Comparison of ENCODE assay signal across 8 cellular contexts in the genomic region with DNA sequence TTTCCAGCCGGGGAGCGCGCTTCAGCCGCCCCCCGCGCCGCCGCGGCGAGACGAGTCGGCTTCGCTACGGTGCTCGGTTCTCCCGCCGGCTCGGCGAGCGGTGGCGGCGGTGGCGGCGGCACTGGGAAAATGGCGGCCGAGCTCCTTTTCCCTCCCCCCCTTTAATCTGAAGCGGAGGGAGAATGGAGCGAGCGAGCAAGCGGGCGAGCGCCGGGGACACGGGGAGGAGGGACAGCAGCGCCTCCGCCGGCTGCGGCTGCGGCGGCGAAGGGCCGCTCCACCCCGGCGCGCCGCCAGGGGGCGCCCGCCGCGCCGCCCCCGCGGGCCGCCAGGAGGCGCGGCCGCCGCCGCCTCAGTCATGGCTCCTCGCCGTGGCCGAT. TPM values are rescaled to one million over a fixed set of nuclear protein-coding genes. Genes with fewer than 3 reads are reported as not detected.
DNase-seq lines count a peak whose midpoint lies in the region; ATAC-seq and TF ChIP-seq lines count a peak whose summit lies in the region.

A gene with protein sequence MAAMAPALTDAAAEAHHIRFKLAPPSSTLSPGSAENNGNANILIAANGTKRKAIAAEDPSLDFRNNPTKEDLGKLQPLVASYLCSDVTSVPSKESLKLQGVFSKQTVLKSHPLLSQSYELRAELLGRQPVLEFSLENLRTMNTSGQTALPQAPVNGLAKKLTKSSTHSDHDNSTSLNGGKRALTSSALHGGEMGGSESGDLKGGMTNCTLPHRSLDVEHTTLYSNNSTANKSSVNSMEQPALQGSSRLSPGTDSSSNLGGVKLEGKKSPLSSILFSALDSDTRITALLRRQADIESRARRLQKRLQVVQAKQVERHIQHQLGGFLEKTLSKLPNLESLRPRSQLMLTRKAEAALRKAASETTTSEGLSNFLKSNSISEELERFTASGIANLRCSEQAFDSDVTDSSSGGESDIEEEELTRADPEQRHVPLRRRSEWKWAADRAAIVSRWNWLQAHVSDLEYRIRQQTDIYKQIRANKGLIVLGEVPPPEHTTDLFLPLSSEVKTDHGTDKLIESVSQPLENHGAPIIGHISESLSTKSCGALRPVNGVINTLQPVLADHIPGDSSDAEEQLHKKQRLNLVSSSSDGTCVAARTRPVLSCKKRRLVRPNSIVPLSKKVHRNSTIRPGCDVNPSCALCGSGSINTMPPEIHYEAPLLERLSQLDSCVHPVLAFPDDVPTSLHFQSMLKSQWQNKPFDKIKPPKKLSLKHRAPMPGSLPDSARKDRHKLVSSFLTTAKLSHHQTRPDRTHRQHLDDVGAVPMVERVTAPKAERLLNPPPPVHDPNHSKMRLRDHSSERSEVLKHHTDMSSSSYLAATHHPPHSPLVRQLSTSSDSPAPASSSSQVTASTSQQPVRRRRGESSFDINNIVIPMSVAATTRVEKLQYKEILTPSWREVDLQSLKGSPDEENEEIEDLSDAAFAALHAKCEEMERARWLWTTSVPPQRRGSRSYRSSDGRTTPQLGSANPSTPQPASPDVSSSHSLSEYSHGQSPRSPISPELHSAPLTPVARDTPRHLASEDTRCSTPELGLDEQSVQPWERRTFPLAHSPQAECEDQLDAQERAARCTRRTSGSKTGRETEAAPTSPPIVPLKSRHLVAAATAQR (N-terminal part only) (minus strand): TSS at position 184 of the 380 bp plus-strand sequence. CDS start 21,286 bp downstream, outside the sequence.

- H3K79me2 ChIP-seq in SU-DHL-6 (ENCODE audit: insufficient read depth, low read length) = peaks cover 67% of the 10 kb centered on the region

- H3F3A ChIP-seq in SU-DHL-6 (ENCODE audit: insufficient read depth) = peaks cover 32% of the 10 kb centered on the region

- DNase-seq in GM12864 (ENCODE audit: low read depth) (peak; percentile 61), NCI-H1092 treated with DMSO at 0.1 percent for 48 hours (lab: John Stamatoyannopoulos, UW) (peak; percentile 89), cardiac septum (ENCODE audit: low spot score) (peak; percentile 94), posterior cingulate gyrus (peak; percentile 71 to 97 (median 88)), upper lobe of left lung (peak; percentile 86 to 95)

- peak within 1 kb of the TSS; percentile 89 for H3K4me2 ChIP-seq in SU-DHL-6 (ENCODE audit: low read depth, low read length, poor library complexity, severe bottlenecking)

- ATAC-seq in HG02588 (IDR thresholded peaks at IDR 0.05; ENCODE audit: unreplicated experiment) (peak; percentile 63), upper lobe of left lung (ENCODE audit: low FRiP score in 2 of 2) (peak; percentile 88 to 90)

- H4K20me1 ChIP-seq in SU-DHL-6 (ENCODE audit: low read depth, low read length) = peaks cover 19% of the 10 kb centered on the region

- H3K27ac ChIP-seq in SU-DHL-6 (ENCODE audit: low read depth, low read length) (peak within 1 kb of the TSS; percentile 89), adipose tissue (ENCODE audit: low read depth, low read length) (peak within 1 kb of the TSS; percentile 61), upper lobe of left lung (peak within 1 kb of the TSS; percentile 98 to 100 (median 100))

- TF ChIP-seq EP300 in upper lobe of left lung (IDR thresholded peaks at IDR 0.05) = no peak

- peak within 1 kb of the TSS; percentile 78 for H2AFZ ChIP-seq in SU-DHL-6 (ENCODE audit: low read depth, low read length, severe bottlenecking)

- H3K4me3 ChIP-seq in GM12864 (ENCODE audit: low read depth, low read length) (peak within 1 kb of the TSS; percentile 93), SU-DHL-6 (ENCODE audit: insufficient read depth, low read length, poor library complexity, severe bottlenecking) (peak within 1 kb of the TSS; percentile 89), upper lobe of left lung (peak within 1 kb of the TSS; percentile 87 to 97 (median 94))

- peak; percentile 61 for TF ChIP-seq CTCF in GM12864 (IDR thresholded peaks at IDR 0.05; ENCODE audit: low read depth, low read length, missing control alignments)
- no peak for TF ChIP-seq CTCF in SU-DHL-6 (IDR thresholded peaks at IDR 0.05; ENCODE audit: insufficient read depth, low read length, poor library complexity, severe bottlenecking)
- peak; percentile 69 to 95 (median 92) for TF ChIP-seq CTCF in upper lobe of left lung (IDR thresholded peaks at IDR 0.05)

- no peaks in the 10 kb centered on the region for H3K9me2 ChIP-seq in SU-DHL-6 (replicated peaks; ENCODE audit: insufficient read depth, low read length)

- H3K36me3 ChIP-seq in SU-DHL-6 (ENCODE audit: low read length) = no peaks in the 10 kb centered on the region
- peaks cover 0 to 4% (median 0%) of the 10 kb centered on the region in 4 donors for H3K36me3 ChIP-seq in upper lobe of left lung

- H3K4me1 ChIP-seq in upper lobe of left lung = peaks cover 31 to 48% (median 34%) of the 10 kb centered on the region in 4 donors

- peak in 1 of 4 donors; percentile 44 for TF ChIP-seq POLR2A in upper lobe of left lung (IDR thresholded peaks at IDR 0.05)

- H3K27me3 ChIP-seq in SU-DHL-6 (ENCODE audit: low read length) (no peaks in the 10 kb centered on the region), upper lobe of left lung (no peaks in the 10 kb centered on the region)

- H3K9me3 ChIP-seq in SU-DHL-6 (ENCODE audit: insufficient read depth, low read length) (no peaks in the 10 kb centered on the region), upper lobe of left lung (no peaks in the 10 kb centered on the region)

- WGBS in adipose tissue, 3 donors = 0 to 1% (median 0%) methylated on average over 35 to 62 of the region's 62 CpGs
- 0 to 1% methylated on average over 2 to 22 of the region's 62 CpGs for WGBS in upper lobe of left lung, 2 donors

- peak within 1 kb of the TSS; percentile 94 for H3K9ac ChIP-seq in SU-DHL-6 (ENCODE audit: low read length)

- intact Hi-C loops in cardiac septum (cut with DNase I) = loop anchor here (1.0 to 5.0 kb wide), 3 partner anchors 36 to 149 kb away; no protein-coding TSS in a partner anchor
- intact Hi-C loops in posterior cingulate gyrus (cut with DNase I) = loop anchor here (1.0 to 10.0 kb wide), 5 partner anchors 74 to 298 kb away; a partner anchor contains a TSS

RNA-seq across cellular contexts. Expression of the gene that starts here (rescaled TPM):
- 10 to 100 TPM; 11.4 to 15.2 (median 14.3) TPM for polyA plus RNA-seq in adipose tissue
- total RNA-seq in cardiac septum (33.6 TPM), upper lobe of left lung (100 to 1,000 TPM in 3 of 6 donors, 10 to 100 TPM in 3; 60.5 to 294 (median 108) TPM)

Comparison
In these comparisons a context has a peak if more than half of its experiments do, and no peak if none do; other contexts are left out.
1. Peak in every context shown above with its lines: DNase-seq, ATAC-seq, H3K4me3 ChIP-seq and H3K27ac ChIP-seq.